Comparison of ENCODE assay signal across 19 cellular contexts in genomic region chr7:24119852-24120251, GRCh38.
"Had no signal": no experiment of that assay in that cellular context is flagged by ENCODE, and none has a peak within 500 bp of the region (broad histone marks: within the 10 kb centered on the region; RNA-seq: fewer than 3 reads in every experiment).

No MANE protein-coding gene starts in this region.

- H3K9me3 ChIP-seq: ascending aorta had no signal

- H3K4me2 ChIP-seq: PC-9 had no signal

- DNase-seq: activated CD4-positive, alpha-beta memory T cell treated with anti-CD3 and anti-CD28 coated beads, Interleukin-2, amount 10 ng/mL, durations not matched to agents 7 days and 5 days; activated CD4-positive, alpha-beta T cell treated with anti-CD3 and anti-CD28 coated beads, Interleukin-2, amount 10 ng/mL, durations not matched to agents 7 days and 5 days; activated CD4-positive, CD25-positive, alpha-beta regulatory T cell; activated naive CD4-positive, alpha-beta T cell; activated naive CD8-positive, alpha-beta T cell treated with anti-CD3 and anti-CD28 coated beads, Interleukin-2, amount 50 U/mL, for 24 hours; amniotic stem cell; Kasumi-1; KBM-7; NCI-H1436; NCI-H1694 treated with DMSO at 0.1 percent for 48 hours; NCI-H2029 treated with DMSO at 0.1 percent for 48 hours; NCI-H345; NCI-H510A; NCI-H526 treated with DMSO at 0.1 percent for 48 hours; PC-9; SHP77 treated with DMSO at 0.1 percent for 48 hours; T1000 had no signal

- H3K27me3 ChIP-seq: ascending aorta had no signal

- H3K27ac ChIP-seq: ascending aorta, PC-9 had no signal

- ATAC-seq: activated naive CD4-positive, alpha-beta T cell treated with anti-CD3 and anti-CD28 coated beads, Interleukin-2, amount 50 U/mL, for 72 hours; activated naive CD8-positive, alpha-beta T cell treated with anti-CD3 and anti-CD28 coated beads, Interleukin-2, amount 50 U/mL, for 24 hours had no signal

- H3K4me1 ChIP-seq: ascending aorta had no signal

- H3K4me3 ChIP-seq: ascending aorta, PC-9 had no signal

- H2AFZ ChIP-seq: PC-9 had no signal

- H3K36me3 ChIP-seq: ascending aorta had no signal
